In the genomic region with DNA sequence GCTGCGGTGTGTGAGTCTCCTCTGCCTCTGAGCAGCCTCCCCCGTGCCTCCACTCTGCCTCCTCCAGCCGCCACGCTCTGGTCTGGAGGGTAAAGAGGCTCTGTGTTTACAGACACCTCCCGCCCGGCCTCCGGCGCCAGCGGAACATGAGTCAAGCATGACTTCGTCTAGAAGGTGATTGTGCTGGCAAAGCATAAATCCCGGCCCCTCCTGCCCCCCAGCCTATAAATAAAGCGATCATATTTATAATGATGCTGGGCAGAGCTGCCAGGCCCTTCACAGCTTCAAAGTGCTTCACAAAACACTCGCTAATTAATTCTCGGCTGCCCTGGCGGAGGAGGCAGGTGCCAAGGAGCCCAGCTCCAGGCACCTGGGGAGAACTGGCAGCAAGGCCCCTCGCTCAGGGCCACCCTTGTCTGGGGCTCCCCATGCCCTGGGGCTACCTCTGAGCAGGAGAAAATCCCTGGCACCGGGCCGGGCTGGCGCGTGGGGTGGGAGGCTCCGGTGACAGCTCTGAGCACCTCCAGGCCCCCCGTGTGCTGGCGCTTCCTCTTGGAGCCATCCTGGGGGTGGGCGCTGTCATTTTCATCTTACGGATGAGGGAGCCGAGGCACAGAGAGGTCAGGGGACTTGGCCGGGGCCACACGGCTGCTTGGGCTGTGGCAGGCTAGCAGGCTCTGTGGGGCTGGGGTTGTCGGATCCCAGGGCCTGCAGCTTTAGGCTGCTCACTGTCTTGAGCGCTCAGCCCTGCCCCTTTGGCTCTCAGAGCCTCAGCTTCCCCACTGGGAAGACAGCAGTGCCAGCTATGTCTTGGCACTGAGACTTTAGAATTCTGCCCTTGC, we compare ENCODE assay signal across 9 cellular contexts.
A peak's percentile ranks its signal among the peaks of the same experiment; 100 is the strongest.
DNase-seq lines count a peak whose midpoint lies in the region; ATAC-seq and TF ChIP-seq lines count a peak whose summit lies in the region.
"Had no signal": no experiment of that assay in that cellular context is flagged by ENCODE, and none has a peak within 500 bp of the region (broad histone marks: within the 10 kb centered on the region; RNA-seq: fewer than 3 reads in every experiment).

No MANE protein-coding gene starts in this region.

- peak; percentile 84 for DNase-seq in AG08395 (ENCODE audit: low spot score)
- DNase-seq in NCI-H187 treated with DMSO at 0.1 percent for 48 hours (lab: John Stamatoyannopoulos, UW) = peak; percentile 63
- DNase-seq in brain microvascular endothelial cell = peak; percentile 87
- DNase-seq in lower lobe of right lung = peak; percentile 79
- no peak for DNase-seq in stimulated activated CD4-positive, alpha-beta T cell treated with anti-CD3 and anti-CD28 coated beads, Interleukin-4, amount 100 ng/mL, for 4 hours
- DNase-seq in NK-92 treated with Interleukin-12 subunit alpha and Interleukin-12 subunit beta, amount 100 ng/mL, for 24 hours (lab: John Stamatoyannopoulos, UW) = no peak
- no peak for DNase-seq in WTC11 (ENCODE audit: low spot score)

- no peaks in the 10 kb centered on the region for H3K27me3 Mint-ChIP-seq in WTC11 (ENCODE audit: low read depth)
- H3K27me3 Mint-ChIP-seq: IgD-negative memory B cell had no signal

- intact Hi-C loops in lower lobe of right lung (cut with DNase I) = no loop called here

- peaks cover 4% of the 10 kb centered on the region; the same call in 1 of the 2 replicates for H3K4me1 Mint-ChIP-seq in WTC11

- CTCF ChIA-PET in WTC11 (lab: Charles Lee) = no interaction called here

- no peak overlapping the region for H3K27ac Mint-ChIP-seq in WTC11
- H3K27ac Mint-ChIP-seq: IgD-negative memory B cell had no signal

- in situ Hi-C loops in brain microvascular endothelial cell (cut with HindIII; ENCODE audit: low pct_ligation_motif_present, low sequenced_read_pairs) = no loop called here

- POLR2A ChIA-PET in WTC11 (lab: Charles Lee) = no interaction called here

- peaks cover 58% of the 10 kb centered on the region for H3K4me1 ChIP-seq in lower lobe of right lung

- H3K27me3 ChIP-seq in brain microvascular endothelial cell (replicated peaks) (no peaks in the 10 kb centered on the region), lower lobe of right lung (ENCODE audit: low read depth) (no peaks in the 10 kb centered on the region)

- H3K27ac ChIP-seq in brain microvascular endothelial cell (no peak overlapping the region), lower lobe of right lung (peak overlapping the region; percentile 31)

- H3K36me3 Mint-ChIP-seq in WTC11 = no peaks in the 10 kb centered on the region
- H3K36me3 Mint-ChIP-seq: IgD-negative memory B cell had no signal

- H3K4me3 ChIP-seq in brain microvascular endothelial cell (ENCODE audit: low read depth, low read length) (no peak overlapping the region), lower lobe of right lung (no peak overlapping the region)

- no peaks in the 10 kb centered on the region for H3K9me3 ChIP-seq in lower lobe of right lung

- H3K9me3 Mint-ChIP-seq in WTC11 = no peaks in the 10 kb centered on the region
- H3K9me3 Mint-ChIP-seq: IgD-negative memory B cell had no signal

- H3K36me3 ChIP-seq in brain microvascular endothelial cell (replicated peaks) (no peaks in the 10 kb centered on the region), lower lobe of right lung (peaks cover 56% of the 10 kb centered on the region)

- no peak overlapping the region for H3K4me3 Mint-ChIP-seq in WTC11
- H3K4me3 Mint-ChIP-seq: IgD-negative memory B cell had no signal

- TF ChIP-seq CTCF in brain microvascular endothelial cell (IDR thresholded peaks at IDR 0.05; ENCODE audit: low read depth, low read length, missing control alignments) (no peak), lower lobe of right lung (IDR thresholded peaks at IDR 0.05) (no peak), WTC11 (IDR thresholded peaks at IDR 0.05) (no peak)

- ATAC-seq in lower lobe of right lung (peak; percentile 13 to 74), HG02884 (IDR thresholded peaks at IDR 0.05; ENCODE audit: unreplicated experiment) (no peak), WTC11 (no peak)

TF ChIP-seq in WTC11, 78 proteins besides CTCF, POLR2A, EP300 and RAD21:
- no peak for TF ChIP-seq NFYB (CRISPR knock-in tag; conservative IDR thresholded peaks at IDR 0.05; ENCODE audit: low read depth)
- TF ChIP-seq CBFB (CRISPR knock-in tag; IDR thresholded peaks at IDR 0.05; ENCODE audit: low read depth) = no peak

Comparison
In these comparisons a context has a peak if more than half of its experiments do, and no peak if none do; other contexts are left out.
1. DNase-seq: peak in AG08395 (single experiment), NCI-H187 treated with DMSO at 0.1 percent for 48 hours (single experiment), brain microvascular endothelial cell (single experiment) and lower lobe of right lung (single experiment); none in stimulated activated CD4-positive, alpha-beta T cell treated with anti-CD3 and anti-CD28 coated beads, Interleukin-4, amount 100 ng/mL, for 4 hours (0 of 2), NK-92 treated with Interleukin-12 subunit alpha and Interleukin-12 subunit beta, amount 100 ng/mL, for 24 hours (single experiment) and WTC11 (single experiment).
2. ATAC-seq: peak in lower lobe of right lung (2 of 2); none in HG02884 (single experiment) and WTC11 (single experiment).